9 cellular contexts compared by ENCODE assay signal in the genomic region with DNA sequence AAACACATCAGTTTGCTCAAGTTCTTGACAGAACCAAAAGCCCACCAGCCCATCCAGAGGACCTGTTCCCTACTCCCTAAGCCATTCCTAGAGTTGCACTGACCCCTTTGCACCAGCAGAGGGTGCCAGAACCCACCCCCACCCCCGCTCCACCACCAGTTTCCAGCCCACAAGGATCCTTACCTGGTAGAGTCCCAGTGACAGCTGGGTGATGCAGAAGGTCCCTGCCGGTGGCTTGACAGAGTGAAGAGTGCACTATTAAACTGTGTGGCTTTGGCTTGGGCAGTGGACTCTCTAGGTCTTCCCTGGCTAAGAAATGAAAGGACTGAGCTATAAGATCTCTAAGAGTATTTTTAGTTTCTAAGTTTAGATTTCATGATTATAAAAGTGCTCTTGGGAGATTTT.
DNase-seq lines count a peak whose midpoint lies in the region; ATAC-seq and TF ChIP-seq lines count a peak whose summit lies in the region.
"Had no signal": no experiment of that assay in that cellular context is flagged by ENCODE, and none has a peak within 500 bp of the region (broad histone marks: within the 10 kb centered on the region; RNA-seq: fewer than 3 reads in every experiment).

No MANE protein-coding gene starts in this region.

- H3K27ac ChIP-seq in Karpas-422 (ENCODE audit: low read length) (no peak overlapping the region), SJCRH30 (no peak overlapping the region), psoas muscle (no peak overlapping the region), aorta (ENCODE audit: low read depth in 1 of 2, low read length in 2 of 2) (no peak overlapping the region)

- H3K36me3 ChIP-seq in Karpas-422 (ENCODE audit: insufficient read depth, low read length): no peaks in the 10 kb centered on the region
- H3K36me3 ChIP-seq in SJCRH30: no peaks in the 10 kb centered on the region
- H3K36me3 ChIP-seq in psoas muscle (ENCODE audit: insufficient read depth in 1 of 2, low read depth in 1 of 2): no peaks in the 10 kb centered on the region
- no peaks in the 10 kb centered on the region for H3K36me3 ChIP-seq in aorta (ENCODE audit: control insufficient read depth in 1 of 2, insufficient read depth in 2 of 2, low read length in 1 of 2)

- no peaks in the 10 kb centered on the region for H3K9me3 ChIP-seq in Karpas-422 (ENCODE audit: low read length)
- no peaks in the 10 kb centered on the region for H3K9me3 ChIP-seq in SJCRH30 (replicated peaks)
- no peaks in the 10 kb centered on the region for H3K9me3 ChIP-seq in psoas muscle
- no peaks in the 10 kb centered on the region for H3K9me3 ChIP-seq in aorta (ENCODE audit: control insufficient read depth, low read length)

- H3K9ac ChIP-seq in Karpas-422 (ENCODE audit: low read length): no peak overlapping the region

- 0 to 8% (median 3%) methylated on average over 2 of the region's 2 CpGs for WGBS in psoas muscle, 3 donors
- WGBS in aorta, 2 donors: 2% methylated on average over 2 of the region's 2 CpGs

- DNase-seq in ELR (ENCODE audit: low read depth) (peak; percentile 65), Karpas-422 (peak; percentile 82), SJCRH30 (peak; percentile 54 to 79), glutamatergic neuron (peak; percentile 70), psoas muscle (peak; percentile 20 to 52), aorta (peak; percentile 55 to 78)
- peak; percentile 4 for DNase-seq in activated gamma-delta T cell treated with anti-CD3 and anti-CD28 coated beads, Interleukin-2, amount 50 U/mL, for 16 hours (ENCODE audit: low read depth)

- H3K27me3 ChIP-seq in Karpas-422 (ENCODE audit: low read length) (no peaks in the 10 kb centered on the region), SJCRH30 (no peaks in the 10 kb centered on the region), psoas muscle (ENCODE audit: insufficient read depth in 3 of 3, low read length in 2 of 3) (no peaks in the 10 kb centered on the region), aorta (ENCODE audit: control insufficient read depth in 1 of 2, insufficient read depth in 2 of 2, low read length in 1 of 2) (no peaks in the 10 kb centered on the region)

- H3K4me2 ChIP-seq in Karpas-422 (ENCODE audit: low read depth, low read length, poor library complexity, severe bottlenecking): no peak overlapping the region

- H3K27me3 Mint-ChIP-seq in glutamatergic neuron (ENCODE audit: unreplicated experiment): peaks cover 2% of the 10 kb centered on the region

- H3K9me3 Mint-ChIP-seq in glutamatergic neuron (ENCODE audit: unreplicated experiment): peaks cover 1% of the 10 kb centered on the region
- H3K9me3 Mint-ChIP-seq: dendritic cell treated with granulocyte-macrophage colony-stimulating factor and Interleukin-4, amounts not matched to agents 40 ng/mL and 50 ng/mL, for 4 days had no signal

- H3K4me3 ChIP-seq in Karpas-422 (ENCODE audit: low read length) (no peak overlapping the region), SJCRH30 (no peak overlapping the region), psoas muscle (no peak overlapping the region), aorta (ENCODE audit: low read length in 2 of 2) (no peak overlapping the region)

- TF ChIP-seq CTCF in glutamatergic neuron (IDR thresholded peaks at IDR 0.05; ENCODE audit: partially characterized antibody, unreplicated experiment) (peak; percentile 90), psoas muscle (IDR thresholded peaks at IDR 0.05) (peak; percentile 77)

- no peak overlapping the region for H3K4me3 Mint-ChIP-seq in glutamatergic neuron (ENCODE audit: unreplicated experiment)
- H3K4me3 Mint-ChIP-seq: dendritic cell treated with granulocyte-macrophage colony-stimulating factor and Interleukin-4, amounts not matched to agents 40 ng/mL and 50 ng/mL, for 4 days had no signal

- H2AFZ ChIP-seq in Karpas-422 (ENCODE audit: low read length): no peak overlapping the region

- H3K79me2 ChIP-seq in Karpas-422 (ENCODE audit: low read length): no peaks in the 10 kb centered on the region

- H3K4me1 Mint-ChIP-seq in glutamatergic neuron (ENCODE audit: low read depth, unreplicated experiment): peaks cover 2% of the 10 kb centered on the region

- no peaks in the 10 kb centered on the region for H3K36me3 Mint-ChIP-seq in glutamatergic neuron (ENCODE audit: unreplicated experiment)

- no peaks in the 10 kb centered on the region for H3K9me2 ChIP-seq in Karpas-422 (replicated peaks; ENCODE audit: insufficient read depth, low read length)

- no peak overlapping the region for H3K27ac Mint-ChIP-seq in glutamatergic neuron (ENCODE audit: unreplicated experiment)
- H3K27ac Mint-ChIP-seq: dendritic cell treated with granulocyte-macrophage colony-stimulating factor and Interleukin-4, amounts not matched to agents 40 ng/mL and 50 ng/mL, for 4 days had no signal

- peak; percentile 37 to 77 (median 50) for ATAC-seq in psoas muscle
- peak; percentile 68 for ATAC-seq in aorta (ENCODE audit: low FRiP score)
- ATAC-seq in GM19397 (IDR thresholded peaks at IDR 0.05; ENCODE audit: unreplicated experiment): no peak

- intact Hi-C loops in psoas muscle (cut with DNase I) (loop anchor here (2.0 to 10.0 kb wide), 3 partner anchors 57 to 415 kb away; no protein-coding TSS in a partner anchor), aorta (cut with DNase I) (loop anchor here (2.0 to 10.0 kb wide), 4 partner anchors 69 to 420 kb away; partner anchors contain the start of genes RAD51C (in 1 of the 2) and TEX14 (in 1 of the 2))

- H3K4me1 ChIP-seq in Karpas-422 (ENCODE audit: low read length) (no peaks in the 10 kb centered on the region), SJCRH30 (no peaks in the 10 kb centered on the region), psoas muscle (no peaks in the 10 kb centered on the region), aorta (ENCODE audit: control insufficient read depth in 1 of 2, insufficient read depth in 2 of 2, low read length in 2 of 2) (no peaks in the 10 kb centered on the region)

- no peaks in the 10 kb centered on the region for H4K20me1 ChIP-seq in Karpas-422 (ENCODE audit: insufficient read depth, low read depth, low read length)

Comparison
In these comparisons a context has a peak if more than half of its experiments do, and no peak if none do; other contexts are left out.
1. DNase-seq: peak in every context shown above with its lines; median percentile 82 in Karpas-422; 70 in glutamatergic neuron; 66 in SJCRH30; 66 in aorta; 65 in ELR; 36 in psoas muscle; 4 in activated gamma-delta T cell treated with anti-CD3 and anti-CD28 coated beads, Interleukin-2, amount 50 U/mL, for 16 hours.